23 cellular contexts compared by ENCODE assay signal in genomic region chr16:1286492-1287094, GRCh38. TPM values are rescaled to one million over a fixed set of nuclear protein-coding genes. Genes with fewer than 3 reads are reported as not detected.
"Had no signal": no experiment of that assay in that cellular context is flagged by ENCODE, and none has a peak within 500 bp of the region (broad histone marks: within the 10 kb centered on the region; RNA-seq: fewer than 3 reads in every experiment).

No MANE protein-coding gene starts in this region.

- H3K4me2 ChIP-seq: KMS-11 had no signal

- H3K4me3 ChIP-seq: SJCRH30 had no signal

- H3K27ac ChIP-seq: KMS-11, SJCRH30 had no signal

- H3K9ac ChIP-seq: KMS-11 had no signal

- FAIRE-seq: HepG2, RCC 7860 had no signal

- DNase-seq: IMR-90, Kasumi-1, MM.1S, NCI-H1092 treated with DMSO at 0.1 percent for 48 hours, NCI-H1436, NCI-H187, NCI-H2029, NCI-H2081 treated with DMSO at 0.1 percent for 48 hours, NCI-H2171, NCI-H226, NCI-H446, NCI-H510A, NCI-H524 treated with DMSO at 0.1 percent for 48 hours, NCI-H69, NCI-H774, RPMI8226, SHP77 treated with DMSO at 0.1 percent for 48 hours, SJCRH30 had no signal

- H3K36me3 ChIP-seq: SJCRH30 had no signal

- H3K9me3 ChIP-seq: SJCRH30 had no signal

RNA-seq across cellular contexts. Expression of gene TPSD1, which starts 30.7 kb away (rescaled TPM):
- total RNA-seq: HepG2, HT1080, IMR-90, M059J, SJCRH30 had no signal
- polyA plus RNA-seq: HepG2, IMR-90 had no signal

RNA-seq across cellular contexts. Expression of gene TPSAB1, which starts 46.1 kb away (rescaled TPM):
- total RNA-seq: HepG2, HT1080, IMR-90, M059J, SJCRH30 had no signal
- polyA plus RNA-seq: IMR-90 had no signal

RNA-seq across cellular contexts. Expression of gene TPSB2, which starts 56.6 kb away (rescaled TPM):
- total RNA-seq: HepG2, HT1080, IMR-90, M059J, SJCRH30 had no signal
- polyA plus RNA-seq: HepG2, IMR-90 had no signal
